In the genomic region with DNA sequence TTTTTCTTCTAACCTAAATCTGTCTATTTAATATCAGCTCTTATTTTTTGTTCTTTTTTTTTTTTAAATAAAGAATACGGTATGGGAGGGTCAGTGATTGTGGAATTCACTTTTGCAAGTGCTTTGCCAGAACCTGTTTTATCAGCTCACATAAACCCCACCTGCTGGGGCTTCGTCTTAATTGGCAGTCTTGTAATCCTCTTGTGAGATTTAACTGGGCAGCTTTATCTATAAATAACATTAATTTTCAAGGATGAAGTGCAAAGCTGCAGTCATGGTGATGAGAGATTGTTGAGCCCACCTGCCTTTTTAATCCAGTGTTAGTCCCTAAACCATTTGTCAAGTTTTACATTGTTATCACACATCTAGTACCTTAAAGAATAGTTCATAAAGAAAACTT, we compare ENCODE assay signal across 22 cellular contexts. TPM values are rescaled to one million over a fixed set of nuclear protein-coding genes. Genes with fewer than 3 reads are reported as not detected.
"Had no signal": no experiment of that assay in that cellular context is flagged by ENCODE, and none has a peak within 500 bp of the region (broad histone marks: within the 10 kb centered on the region; RNA-seq: fewer than 3 reads in every experiment).

No MANE protein-coding gene starts in this region.

- H3K27ac ChIP-seq: heart left ventricle, pancreas had no signal

- DNase-seq: effector memory CD4-positive, alpha-beta T cell; heart left ventricle; hippocampal formation; left colon; left ventricle myocardium superior; mesenchymal stem cell; naive B cell; occipital lobe; pancreas; right cardiac atrium; small intestine; stimulated activated CD4-positive, alpha-beta T cell treated with anti-CD3 and anti-CD28 coated beads, Interleukin-12 subunit alpha, Interleukin-12 subunit beta, amount 100 ng/mL, for 4 hours; stimulated activated naive CD4-positive, alpha-beta T cell treated with Interleukin-2 at 50 U/mL for 16 hours; trophoblast cell had no signal

- H3K4me3 ChIP-seq: heart left ventricle, lung, pancreas had no signal

- H3K27me3 ChIP-seq: heart left ventricle, pancreas had no signal

- H3K4me1 ChIP-seq: pancreas had no signal

- ATAC-seq: esophagus mucosa, heart left ventricle, left colon, left ventricle myocardium superior, pancreas, right cardiac atrium had no signal

- H3K9me3 ChIP-seq: heart left ventricle, pancreas had no signal

- H3K36me3 ChIP-seq: heart left ventricle, pancreas had no signal

RNA-seq across cellular contexts. Expression of a gene that starts 18.2 kb away (rescaled TPM):
- total RNA-seq: esophagus mucosa, fibroblast of lung, frontal cortex, glomerular endothelial cell, heart left ventricle, kidney epithelial cell, left colon, left ventricle myocardium superior, lung, occipital lobe, pancreas, progenitor cell of endocrine pancreas, right cardiac atrium, urinary bladder had no signal
- polyA plus RNA-seq: fibroblast of lung, heart left ventricle, lung, pancreas, right cardiac atrium, small intestine, urinary bladder had no signal
